ENCODE assay signal across 8 cellular contexts in the genomic region with DNA sequence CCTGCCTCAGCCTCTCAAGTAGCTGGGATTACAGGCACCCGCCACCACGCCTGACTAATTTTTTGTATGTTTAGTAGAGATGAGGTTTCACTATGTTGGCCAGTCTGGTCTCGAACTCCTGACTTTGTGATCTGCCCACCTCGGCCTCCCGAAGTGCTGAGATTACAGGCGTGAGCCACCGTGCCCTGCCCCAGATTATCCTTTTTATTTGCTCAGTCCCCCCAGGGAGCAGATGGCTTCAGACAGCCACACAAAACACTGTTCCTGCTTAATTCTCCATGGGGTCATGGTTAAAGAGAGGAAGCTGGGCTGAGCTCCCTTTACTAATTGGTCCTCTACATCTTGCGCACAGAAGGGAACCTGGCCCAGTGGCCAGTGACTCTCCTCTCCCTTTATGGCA. TPM values are rescaled to one million over a fixed set of nuclear protein-coding genes. Genes with fewer than 3 reads are reported as not detected.
A peak's percentile ranks its signal among the peaks of the same experiment; 100 is the strongest.
DNase-seq lines count a peak whose midpoint lies in the region; FAIRE-seq and TF ChIP-seq lines count a peak whose summit lies in the region.
"Not testable (repeated sequence)": the region's sequence is repeated elsewhere in the genome, so short reads cannot be mapped to it uniquely, and the experiment has no call there.

No MANE protein-coding gene starts in this region.

- peak; percentile 11 for DNase-seq in CD1c-positive myeloid dendritic cell (ENCODE audit: extremely low spot score)
- not testable (repeated sequence) for DNase-seq in SK-N-SH; activated naive CD8-positive, alpha-beta T cell treated with anti-CD3 and anti-CD28 coated beads for 36 hours; endodermal cell; kidney; neuronal stem cell (ENCODE audit: low spot score)

- H3K36me3 Mint-ChIP-seq in IgD-negative memory B cell: not testable (repeated sequence)
- H3K36me3 Mint-ChIP-seq in activated naive CD8-positive, alpha-beta T cell treated with anti-CD3 and anti-CD28 coated beads for 36 hours: peaks cover 20% of the 10 kb centered on the region
- peaks cover 33% of the 10 kb centered on the region for H3K36me3 Mint-ChIP-seq in endodermal cell (ENCODE audit: low read depth)

- H3K14ac ChIP-seq in neuronal stem cell (ENCODE audit: low read length): not testable (repeated sequence)

- H3K4me1 ChIP-seq in SK-N-SH (ENCODE audit: control insufficient read depth in 1 of 2, insufficient read depth in 2 of 2, low read depth in 1 of 2, low read length in 1 of 2) (peaks cover 10 to 25% of the 10 kb centered on the region in 2 experiments), kidney (ENCODE audit: control insufficient read depth in 1 of 2, insufficient read depth in 1 of 2, low read depth in 1 of 2, low read length in 2 of 2) (peaks cover 25 to 26% of the 10 kb centered on the region in 2 donors), neuronal stem cell (ENCODE audit: control insufficient read depth in 2 of 2, insufficient read depth in 1 of 2, low read depth in 1 of 2, low read length in 2 of 2) (peaks cover 11% of the 10 kb centered on the region in 2 donors), subcutaneous abdominal adipose tissue (ENCODE audit: control insufficient read depth in 5 of 5, insufficient read depth in 5 of 5, low read length in 5 of 5) (peaks cover 7 to 64% (median 62%) of the 10 kb centered on the region in 5 donors)
- H3K4me1 ChIP-seq in endodermal cell (ENCODE audit: control insufficient read depth, insufficient read depth, low read length): not testable (repeated sequence)

- H3K9ac ChIP-seq in SK-N-SH (peak overlapping the region; percentile 97), endodermal cell (ENCODE audit: extremely low read depth, low read length, poor library complexity, severe bottlenecking) (peak overlapping the region; percentile 78), kidney (ENCODE audit: low read length in 2 of 2) (peak overlapping the region in 1 of 2 donors; percentile 94), subcutaneous abdominal adipose tissue (ENCODE audit: low read length in 5 of 5) (peak overlapping the region in 4 of 5 donors; percentile 96 to 98 (median 97))
- H3K9ac ChIP-seq in neuronal stem cell (ENCODE audit: low read depth, low read length, poor library complexity): not testable (repeated sequence)

- not testable (repeated sequence) for H2BK12ac ChIP-seq in neuronal stem cell (ENCODE audit: low read length)

- not testable (repeated sequence) for TF ChIP-seq RAD21 in SK-N-SH (IDR thresholded peaks at IDR 0.05; ENCODE audit: low read length)

- not testable (repeated sequence) for TF ChIP-seq CTCF in SK-N-SH (IDR thresholded peaks at IDR 0.05); endodermal cell (conservative IDR thresholded peaks at IDR 0.05); kidney (IDR thresholded peaks at IDR 0.05; ENCODE audit: borderline replicate concordance, extremely low read depth, insufficient read depth)

- H3K23ac ChIP-seq in neuronal stem cell (ENCODE audit: low read depth, low read length, poor library complexity): not testable (repeated sequence)

- peaks cover 39% of the 10 kb centered on the region for H3K79me2 ChIP-seq in SK-N-SH (ENCODE audit: insufficient read depth)

- H3K18ac ChIP-seq in neuronal stem cell (ENCODE audit: low read length): not testable (repeated sequence)

- H3K27me3 ChIP-seq in SK-N-SH (ENCODE audit: insufficient read depth); endodermal cell (ENCODE audit: control insufficient read depth, insufficient read depth, low read length, poor library complexity, severe bottlenecking); neuronal stem cell (ENCODE audit: control insufficient read depth in 3 of 3, insufficient read depth in 3 of 3, low read depth in 1 of 3, low read length in 3 of 3); subcutaneous abdominal adipose tissue (ENCODE audit: control insufficient read depth in 5 of 5, insufficient read depth in 4 of 5, low read length in 5 of 5): not testable (repeated sequence)

- peaks cover 13% of the 10 kb centered on the region for H3K79me1 ChIP-seq in neuronal stem cell (ENCODE audit: low read depth, low read length)

- not testable (repeated sequence) for H2BK120ac ChIP-seq in neuronal stem cell (ENCODE audit: low read depth, low read length)

- H3K27me3 Mint-ChIP-seq in IgD-negative memory B cell; activated naive CD8-positive, alpha-beta T cell treated with anti-CD3 and anti-CD28 coated beads for 36 hours; endodermal cell (ENCODE audit: insufficient read depth): not testable (repeated sequence)

- WGBS in SK-N-SH (ENCODE audit: low lambda C conversion rate): 41% methylated on average over 8 of the region's 8 CpGs
- WGBS in endodermal cell (ENCODE audit: insufficient coverage in 1 of 2, insufficient read length in 1 of 2), 2 experiments: 83 to 95% methylated on average over 6 to 8 of the region's 8 CpGs
- WGBS in neuronal stem cell (ENCODE audit: extremely low coverage in 2 of 2, insufficient read length in 2 of 2, insufficient replicate concordance in 1 of 2), 2 donors: no CpG with 5 or more reads among the region's 8 CpGs

- H3K27ac ChIP-seq in SK-N-SH (ENCODE audit: low read depth in 2 of 2, low read length in 1 of 2); endodermal cell (ENCODE audit: low read depth, low read length); kidney (ENCODE audit: low read depth in 2 of 2, low read length in 2 of 2); neuronal stem cell (replicated peaks; ENCODE audit: low read length): not testable (repeated sequence)
- peak overlapping the region; percentile 92 for H3K27ac ChIP-seq in subcutaneous abdominal adipose tissue (ENCODE audit: low read depth, low read length)

- peak overlapping the region; percentile 73 to 95 (median 82) for H3K4me3 Mint-ChIP-seq in IgD-negative memory B cell
- peak overlapping the region; percentile 91 for H3K4me3 Mint-ChIP-seq in activated naive CD8-positive, alpha-beta T cell treated with anti-CD3 and anti-CD28 coated beads for 36 hours
- peak overlapping the region; percentile 86 for H3K4me3 Mint-ChIP-seq in endodermal cell

- POLR2A ChIA-PET in SK-N-SH (lab: Yijun Ruan, JAX): interaction anchor here (0.8 to 1.6 kb wide), 2 partner anchors 100 to 256 kb away, joined by 4 to 9 read pairs; a partner anchor contains a TSS

- peaks cover 35% of the 10 kb centered on the region for H3F3A ChIP-seq in SK-N-SH (replicated peaks; ENCODE audit: insufficient read depth)

- TF ChIP-seq EP300 in SK-N-SH (IDR thresholded peaks at IDR 0.05; ENCODE audit: borderline replicate concordance in 1 of 2, low read depth in 1 of 2, low read length in 1 of 2): not testable (repeated sequence)

- not testable (repeated sequence) for H2AK5ac ChIP-seq in neuronal stem cell (ENCODE audit: low read depth, low read length)

- not testable (repeated sequence) for H2BK15ac ChIP-seq in neuronal stem cell (ENCODE audit: low read length)

- H2AFZ ChIP-seq in SK-N-SH (ENCODE audit: low read depth); neuronal stem cell (ENCODE audit: low read length): not testable (repeated sequence)

- not testable (repeated sequence) for FAIRE-seq in kidney (lab: Jason Lieb, UNC)

- H3K9me2 ChIP-seq in SK-N-SH: not testable (repeated sequence)

- H4K91ac ChIP-seq in neuronal stem cell (ENCODE audit: low read depth, low read length, poor library complexity): not testable (repeated sequence)

- peaks cover 36 to 43% (median 42%) of the 10 kb centered on the region in 3 donors for H3K4me1 Mint-ChIP-seq in IgD-negative memory B cell
- H3K4me1 Mint-ChIP-seq in activated naive CD8-positive, alpha-beta T cell treated with anti-CD3 and anti-CD28 coated beads for 36 hours: peaks cover 39% of the 10 kb centered on the region
- peaks cover 22% of the 10 kb centered on the region for H3K4me1 Mint-ChIP-seq in endodermal cell

- not testable (repeated sequence) for H4K8ac ChIP-seq in neuronal stem cell (ENCODE audit: low read depth, low read length)

- intact Hi-C loops in kidney (cut with DNase I): not testable (repeated sequence)

- CTCF ChIA-PET in SK-N-SH (lab: Yijun Ruan, JAX): interaction anchor here (1.0 to 17.3 kb wide), 10 partner anchors 11 to 160 kb away, joined by 3 to 496 read pairs (median 7); a partner anchor contains a TSS

- H3K4me2 ChIP-seq in SK-N-SH (peak overlapping the region; percentile 82), neuronal stem cell (ENCODE audit: insufficient read depth, low read length, poor library complexity, severe bottlenecking) (peak overlapping the region; percentile 69)

- H3K36me3 ChIP-seq in SK-N-SH (replicated peaks in 1 of 2; ENCODE audit: control insufficient read depth in 1 of 2, insufficient read depth in 2 of 2, low read length in 1 of 2) (peaks cover 18 to 24% of the 10 kb centered on the region in 2 experiments), endodermal cell (ENCODE audit: control insufficient read depth, insufficient read depth, low read length) (peaks cover 39% of the 10 kb centered on the region), kidney (ENCODE audit: control insufficient read depth in 1 of 2, insufficient read depth in 2 of 2, low read length in 2 of 2) (peaks cover 8 to 14% of the 10 kb centered on the region in 2 donors), neuronal stem cell (replicated peaks in 1 of 2; ENCODE audit: control insufficient read depth in 2 of 2, insufficient read depth in 2 of 2, low read length in 2 of 2) (peaks cover 16 to 42% of the 10 kb centered on the region in 2 donors), subcutaneous abdominal adipose tissue (ENCODE audit: control insufficient read depth in 5 of 5, insufficient read depth in 5 of 5, low read length in 5 of 5) (peaks cover 0 to 28% (median 24%) of the 10 kb centered on the region in 5 donors)

- not testable (repeated sequence) for H3K9me3 Mint-ChIP-seq in IgD-negative memory B cell; activated naive CD8-positive, alpha-beta T cell treated with anti-CD3 and anti-CD28 coated beads for 36 hours; endodermal cell

- not testable (repeated sequence) for H4K20me1 ChIP-seq in SK-N-SH (ENCODE audit: insufficient read depth)

- H3K9me3 ChIP-seq in SK-N-SH; endodermal cell (ENCODE audit: control insufficient read depth, low read length); kidney (ENCODE audit: control insufficient read depth in 1 of 2, low read length in 2 of 2); neuronal stem cell (replicated peaks in 1 of 2; ENCODE audit: control insufficient read depth in 2 of 2, insufficient read depth in 1 of 2, low read depth in 1 of 2, low read length in 2 of 2); subcutaneous abdominal adipose tissue (ENCODE audit: control insufficient read depth in 5 of 5, low read length in 5 of 5): not testable (repeated sequence)

- H3K27ac Mint-ChIP-seq in IgD-negative memory B cell: peak overlapping the region in 1 of 3 donors; percentile 86
- H3K27ac Mint-ChIP-seq in activated naive CD8-positive, alpha-beta T cell treated with anti-CD3 and anti-CD28 coated beads for 36 hours: peak overlapping the region; percentile 85
- H3K27ac Mint-ChIP-seq in endodermal cell: peak overlapping the region; percentile 58

- not testable (repeated sequence) for H3K4ac ChIP-seq in neuronal stem cell (ENCODE audit: low read length)

- H2BK5ac ChIP-seq in neuronal stem cell (ENCODE audit: low read length): not testable (repeated sequence)

- H3K4me3 ChIP-seq in SK-N-SH (ENCODE audit: low read depth in 2 of 2, low read length in 1 of 2) (peak overlapping the region; percentile 91 to 92), endodermal cell (ENCODE audit: low read length) (peak overlapping the region; percentile 92), kidney (ENCODE audit: low read length in 2 of 2) (peak overlapping the region; percentile 73 to 87), neuronal stem cell (ENCODE audit: low read length in 2 of 2) (peak overlapping the region in 1 of 2 donors; percentile 68), subcutaneous abdominal adipose tissue (ENCODE audit: low read depth in 1 of 5, low read length in 5 of 5) (peak overlapping the region; percentile 83 to 89 (median 88))

RNA-seq across cellular contexts. Expression of a gene that starts 1.0 kb away (rescaled TPM):
- polyA plus RNA-seq in IgD-negative memory B cell (30.7 TPM), SK-N-SH (2012; rRNA removed) (89.8 and 91.8 TPM in 2 replicates), kidney (ENCODE audit: insufficient read depth, low read depth, low replicate concordance) (21.2 TPM)
- polyA plus RNA-seq in SK-N-SH (2012; cell fraction: cytosol; rRNA removed): 61.8 and 74.3 TPM in 2 replicates
- 56.1 and 72.7 TPM in 2 replicates for polyA plus RNA-seq in SK-N-SH (2012; cell fraction: nucleus; rRNA removed)
- 10 to 100 TPM; 20.3 to 25.0 TPM for total RNA-seq in activated naive CD8-positive, alpha-beta T cell treated with anti-CD3 and anti-CD28 coated beads for 36 hours
- total RNA-seq in endodermal cell (10 to 100 TPM; 48.0 to 51.2 TPM), kidney (26.8 TPM)
- 58.2 TPM for polyA plus RNA-seq in endodermal cell (2013, experiment 1 of 2)
- polyA plus RNA-seq in endodermal cell (2013, experiment 2 of 2): 53.7 TPM
- 49.7 TPM for polyA plus RNA-seq in neuronal stem cell (2013, experiment 1 of 2)
- 50.2 TPM for polyA plus RNA-seq in neuronal stem cell (2013, experiment 2 of 2)

RNA-seq across cellular contexts. Expression of a gene that starts 3.6 kb away (rescaled TPM):
- polyA plus RNA-seq in IgD-negative memory B cell: 82.3 TPM
- polyA plus RNA-seq in SK-N-SH (2012; rRNA removed): 38.8 and 48.5 TPM in 2 replicates
- 63.0 and 77.9 TPM in 2 replicates for polyA plus RNA-seq in SK-N-SH (2012; cell fraction: cytosol; rRNA removed)
- 24.5 and 41.2 TPM in 2 replicates for polyA plus RNA-seq in SK-N-SH (2012; cell fraction: nucleus; rRNA removed)
- 100 to 1,000 TPM; 103 to 106 TPM for total RNA-seq in activated naive CD8-positive, alpha-beta T cell treated with anti-CD3 and anti-CD28 coated beads for 36 hours
- total RNA-seq in endodermal cell: 100 to 1,000 TPM; 112 to 116 TPM
- polyA plus RNA-seq in endodermal cell (2013, experiment 1 of 2): 90.7 TPM
- polyA plus RNA-seq in endodermal cell (2013, experiment 2 of 2): 88.3 TPM
- total RNA-seq in kidney: 88.1 TPM
- polyA plus RNA-seq in kidney (ENCODE audit: insufficient read depth, low read depth, low replicate concordance): 141 TPM
- 57.3 TPM for polyA plus RNA-seq in neuronal stem cell (2013, experiment 1 of 2)
- polyA plus RNA-seq in neuronal stem cell (2013, experiment 2 of 2): 54.2 TPM

RNA-seq across cellular contexts. Expression of a gene that starts 29.6 kb away (rescaled TPM):
- polyA plus RNA-seq in IgD-negative memory B cell (0.48 TPM), SK-N-SH (2012; rRNA removed) (0.44 and 0.52 TPM in 2 replicates), kidney (ENCODE audit: insufficient read depth, low read depth, low replicate concordance) (1.1 TPM)
- polyA plus RNA-seq in SK-N-SH (2012; cell fraction: cytosol; rRNA removed): 0.19 and 0.45 TPM in 2 replicates
- polyA plus RNA-seq in SK-N-SH (2012; cell fraction: nucleus; rRNA removed): 0.83 and 0.94 TPM in 2 replicates
- total RNA-seq in activated naive CD8-positive, alpha-beta T cell treated with anti-CD3 and anti-CD28 coated beads for 36 hours: under 1 TPM; 0.23 to 0.40 TPM
- total RNA-seq in endodermal cell (1 to 10 TPM; 1.7 to 2.9 TPM), kidney (3.8 TPM)
- 2.2 TPM for polyA plus RNA-seq in endodermal cell (2013, experiment 1 of 2)
- 2.2 TPM for polyA plus RNA-seq in endodermal cell (2013, experiment 2 of 2)
- polyA plus RNA-seq in neuronal stem cell (2013, experiment 1 of 2): 2.4 TPM
- polyA plus RNA-seq in neuronal stem cell (2013, experiment 2 of 2): 2.6 TPM

RNA-seq across cellular contexts. Expression of a gene that starts 54.2 kb away (rescaled TPM):
- polyA plus RNA-seq in IgD-negative memory B cell: 53.0 TPM
- 44.8 and 54.8 TPM in 2 replicates for polyA plus RNA-seq in SK-N-SH (2012; rRNA removed)
- polyA plus RNA-seq in SK-N-SH (2012; cell fraction: cytosol; rRNA removed): 24.4 and 36.0 TPM in 2 replicates
- polyA plus RNA-seq in SK-N-SH (2012; cell fraction: nucleus; rRNA removed): 47.8 and 67.5 TPM in 2 replicates
- 10 to 100 TPM; 64.9 to 66.6 TPM for total RNA-seq in activated naive CD8-positive, alpha-beta T cell treated with anti-CD3 and anti-CD28 coated beads for 36 hours
- 10 to 100 TPM; 64.3 to 79.6 TPM for total RNA-seq in endodermal cell
- 57.7 TPM for polyA plus RNA-seq in endodermal cell (2013, experiment 1 of 2)
- 55.6 TPM for polyA plus RNA-seq in endodermal cell (2013, experiment 2 of 2)
- total RNA-seq in kidney: 87.5 TPM
- polyA plus RNA-seq in kidney (ENCODE audit: insufficient read depth, low read depth, low replicate concordance): 64.0 TPM
- 44.2 TPM for polyA plus RNA-seq in neuronal stem cell (2013, experiment 1 of 2)
- 43.2 TPM for polyA plus RNA-seq in neuronal stem cell (2013, experiment 2 of 2)
